Comparison of ENCODE assay signal across 8 cellular contexts in the genomic region with DNA sequence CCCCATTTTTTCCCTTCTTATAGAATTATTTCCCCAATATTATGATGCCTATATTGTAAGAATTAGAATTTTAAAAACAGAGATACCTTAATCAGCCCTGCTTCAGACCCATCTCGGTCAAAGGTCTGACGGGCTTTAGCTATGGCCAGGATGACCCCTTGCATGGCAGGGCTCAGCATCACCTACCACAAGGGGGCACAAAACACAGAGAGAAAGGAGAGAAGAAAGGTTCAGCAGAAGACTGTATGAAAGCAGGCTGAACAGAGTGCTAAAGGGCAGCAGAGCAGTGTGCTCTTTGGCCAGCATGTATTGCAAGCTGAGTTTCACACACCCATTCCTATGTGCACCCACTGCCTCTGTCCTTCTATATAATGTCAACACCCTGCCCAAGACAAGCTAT. TPM values are rescaled to one million over a fixed set of nuclear protein-coding genes. Genes with fewer than 3 reads are reported as not detected.
DNase-seq lines count a peak whose midpoint lies in the region; ATAC-seq and TF ChIP-seq lines count a peak whose summit lies in the region.

No MANE protein-coding gene starts in this region.

- H3K27ac ChIP-seq in VCaP (no peak overlapping the region), suprapubic skin (no peak overlapping the region)

- CTCF ChIA-PET in activated CD4-positive, alpha-beta T cell treated with anti-CD3 and anti-CD28 coated beads, Interleukin-2, amount 10 ng/mL, durations not matched to agents 7 days and 5 days (lab: Charles Lee), result interaction anchor here (1.6 kb wide), 1 partner anchor 10 kb away, joined by 3 read pairs; no protein-coding TSS in a partner anchor

- H3K9me3 ChIP-seq in suprapubic skin, result no peaks in the 10 kb centered on the region

- no peak overlapping the region for H3K4me3 Mint-ChIP-seq in activated CD4-positive, alpha-beta T cell treated with anti-CD3 and anti-CD28 coated beads, Interleukin-2, amount 10 ng/mL, durations not matched to agents 7 days and 5 days

- no peaks in the 10 kb centered on the region for H3K27me3 Mint-ChIP-seq in activated CD4-positive, alpha-beta T cell treated with anti-CD3 and anti-CD28 coated beads, Interleukin-2, amount 10 ng/mL, durations not matched to agents 7 days and 5 days

- H3K4me1 ChIP-seq in suprapubic skin, result no peaks in the 10 kb centered on the region

- ATAC-seq in GM18870 (IDR thresholded peaks at IDR 0.05; ENCODE audit: unreplicated experiment) (no peak), HG02884 (IDR thresholded peaks at IDR 0.05; ENCODE audit: unreplicated experiment) (no peak)

- H3K4me3 ChIP-seq in suprapubic skin, result no peak overlapping the region

- H3K36me3 ChIP-seq in suprapubic skin, result peaks cover 89% of the 10 kb centered on the region

- no peaks in the 10 kb centered on the region for H3K27me3 ChIP-seq in suprapubic skin

- TF ChIP-seq CTCF in VCaP (conservative IDR thresholded peaks at IDR 0.05), result peak; percentile 83
- TF ChIP-seq CTCF in suprapubic skin (IDR thresholded peaks at IDR 0.05), result no peak

- WGBS in suprapubic skin, result 98% methylated on average over 2 of the region's 2 CpGs

- H3K27ac Mint-ChIP-seq in activated CD4-positive, alpha-beta T cell treated with anti-CD3 and anti-CD28 coated beads, Interleukin-2, amount 10 ng/mL, durations not matched to agents 7 days and 5 days, result no peak overlapping the region

- POLR2A ChIA-PET in activated CD4-positive, alpha-beta T cell treated with anti-CD3 and anti-CD28 coated beads, Interleukin-2, amount 10 ng/mL, durations not matched to agents 7 days and 5 days (lab: Charles Lee), result interaction anchor here (0.6 kb wide), 1 partner anchor 10 kb away, joined by 4 read pairs; no protein-coding TSS in a partner anchor

- no peaks in the 10 kb centered on the region for H3K4me1 Mint-ChIP-seq in activated CD4-positive, alpha-beta T cell treated with anti-CD3 and anti-CD28 coated beads, Interleukin-2, amount 10 ng/mL, durations not matched to agents 7 days and 5 days

- H3K36me3 Mint-ChIP-seq in activated CD4-positive, alpha-beta T cell treated with anti-CD3 and anti-CD28 coated beads, Interleukin-2, amount 10 ng/mL, durations not matched to agents 7 days and 5 days (ENCODE audit: low read depth), result peaks cover 36% of the 10 kb centered on the region

- no peaks in the 10 kb centered on the region for H3K9me3 Mint-ChIP-seq in activated CD4-positive, alpha-beta T cell treated with anti-CD3 and anti-CD28 coated beads, Interleukin-2, amount 10 ng/mL, durations not matched to agents 7 days and 5 days

- DNase-seq in activated CD4-positive, alpha-beta T cell treated with anti-CD3 and anti-CD28 coated beads, Interleukin-2, amount 10 ng/mL, durations not matched to agents 7 days and 5 days, result peak; percentile 39
- no peak for DNase-seq in activated CD4-positive, alpha-beta T cell treated with anti-CD3 and anti-CD28 coated beads, Interleukin-2, amount 50 U/mL, for 4 hours
- peak; percentile 29 for DNase-seq in HuH-7.5 (ENCODE audit: low spot score)
- peak; percentile 63 for DNase-seq in iPS-NIHi11 (ENCODE audit: low spot score)
- DNase-seq in suprapubic skin (ENCODE audit: low spot score in 2 of 2), result no peak

- TF ChIP-seq POLR2A in suprapubic skin (IDR thresholded peaks at IDR 0.05), result no peak

- TF ChIP-seq EP300 in suprapubic skin (IDR thresholded peaks at IDR 0.05), result no peak

RNA-seq across cellular contexts. Expression of a gene that starts 26.8 kb away (rescaled TPM):
- not detected for total RNA-seq in activated CD4-positive, alpha-beta T cell treated with anti-CD3 and anti-CD28 coated beads, Interleukin-2, amount 10 ng/mL, durations not matched to agents 7 days and 5 days
- total RNA-seq in suprapubic skin, result under 1 TPM in 1 of 4 donors, not detected in 3; 0.86 TPM

RNA-seq across cellular contexts. Expression of a gene that starts 32.9 kb away (rescaled TPM):
- total RNA-seq in activated CD4-positive, alpha-beta T cell treated with anti-CD3 and anti-CD28 coated beads, Interleukin-2, amount 10 ng/mL, durations not matched to agents 7 days and 5 days, result 10 to 100 TPM; 19.9 to 20.8 TPM
- 10 to 100 TPM; 15.0 to 22.7 (median 20.8) TPM for total RNA-seq in suprapubic skin

Comparison
In these comparisons a context has a peak if more than half of its experiments do, and no peak if none do; other contexts are left out.
1. DNase-seq: peak in activated CD4-positive, alpha-beta T cell treated with anti-CD3 and anti-CD28 coated beads, Interleukin-2, amount 10 ng/mL, durations not matched to agents 7 days and 5 days (single experiment), HuH-7.5 (single experiment) and iPS-NIHi11 (single experiment); none in activated CD4-positive, alpha-beta T cell treated with anti-CD3 and anti-CD28 coated beads, Interleukin-2, amount 50 U/mL, for 4 hours (0 of 2) and suprapubic skin (0 of 2).